ENCODE assay signal across 1 cellular context in the genomic region with DNA sequence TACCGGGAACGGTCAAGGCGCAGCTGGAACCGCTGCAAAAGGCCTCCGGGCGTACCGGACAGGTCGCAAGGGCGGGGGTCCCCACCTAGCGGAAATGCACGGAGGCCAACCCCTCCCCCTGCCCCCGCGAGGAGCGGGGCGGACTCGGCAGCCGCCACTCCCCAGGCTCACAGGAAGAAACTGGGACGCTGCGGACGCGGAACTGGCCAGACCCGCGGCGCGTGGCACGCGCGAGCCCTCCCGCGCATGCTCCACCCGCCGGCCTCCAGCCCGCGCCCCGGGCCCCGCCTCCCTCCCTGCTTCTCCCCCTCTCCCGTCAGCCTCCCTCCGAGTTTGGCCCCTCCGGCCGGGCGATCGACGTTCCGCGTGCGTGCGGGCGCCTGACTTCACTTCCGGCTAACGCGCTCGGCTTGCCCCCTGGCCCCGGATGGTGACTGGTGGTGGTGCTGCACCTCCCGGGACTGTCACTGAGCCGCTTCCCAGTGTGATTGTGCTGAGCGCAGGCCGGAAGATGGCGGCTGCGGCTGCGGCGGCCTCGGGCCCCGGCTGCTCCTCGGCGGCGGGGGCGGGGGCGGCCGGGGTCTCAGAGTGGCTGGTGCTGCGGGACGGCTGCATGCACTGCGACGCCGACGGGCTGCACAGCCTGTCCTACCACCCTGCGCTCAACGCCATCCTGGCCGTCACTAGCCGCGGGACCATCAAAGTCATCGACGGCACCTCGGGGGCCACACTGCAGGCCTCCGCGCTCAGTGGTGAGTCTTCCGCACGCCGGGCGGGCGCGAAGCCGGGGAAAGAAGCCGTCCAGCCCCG.
TF ChIP-seq lines count a peak whose summit lies in the region.

A gene with protein sequence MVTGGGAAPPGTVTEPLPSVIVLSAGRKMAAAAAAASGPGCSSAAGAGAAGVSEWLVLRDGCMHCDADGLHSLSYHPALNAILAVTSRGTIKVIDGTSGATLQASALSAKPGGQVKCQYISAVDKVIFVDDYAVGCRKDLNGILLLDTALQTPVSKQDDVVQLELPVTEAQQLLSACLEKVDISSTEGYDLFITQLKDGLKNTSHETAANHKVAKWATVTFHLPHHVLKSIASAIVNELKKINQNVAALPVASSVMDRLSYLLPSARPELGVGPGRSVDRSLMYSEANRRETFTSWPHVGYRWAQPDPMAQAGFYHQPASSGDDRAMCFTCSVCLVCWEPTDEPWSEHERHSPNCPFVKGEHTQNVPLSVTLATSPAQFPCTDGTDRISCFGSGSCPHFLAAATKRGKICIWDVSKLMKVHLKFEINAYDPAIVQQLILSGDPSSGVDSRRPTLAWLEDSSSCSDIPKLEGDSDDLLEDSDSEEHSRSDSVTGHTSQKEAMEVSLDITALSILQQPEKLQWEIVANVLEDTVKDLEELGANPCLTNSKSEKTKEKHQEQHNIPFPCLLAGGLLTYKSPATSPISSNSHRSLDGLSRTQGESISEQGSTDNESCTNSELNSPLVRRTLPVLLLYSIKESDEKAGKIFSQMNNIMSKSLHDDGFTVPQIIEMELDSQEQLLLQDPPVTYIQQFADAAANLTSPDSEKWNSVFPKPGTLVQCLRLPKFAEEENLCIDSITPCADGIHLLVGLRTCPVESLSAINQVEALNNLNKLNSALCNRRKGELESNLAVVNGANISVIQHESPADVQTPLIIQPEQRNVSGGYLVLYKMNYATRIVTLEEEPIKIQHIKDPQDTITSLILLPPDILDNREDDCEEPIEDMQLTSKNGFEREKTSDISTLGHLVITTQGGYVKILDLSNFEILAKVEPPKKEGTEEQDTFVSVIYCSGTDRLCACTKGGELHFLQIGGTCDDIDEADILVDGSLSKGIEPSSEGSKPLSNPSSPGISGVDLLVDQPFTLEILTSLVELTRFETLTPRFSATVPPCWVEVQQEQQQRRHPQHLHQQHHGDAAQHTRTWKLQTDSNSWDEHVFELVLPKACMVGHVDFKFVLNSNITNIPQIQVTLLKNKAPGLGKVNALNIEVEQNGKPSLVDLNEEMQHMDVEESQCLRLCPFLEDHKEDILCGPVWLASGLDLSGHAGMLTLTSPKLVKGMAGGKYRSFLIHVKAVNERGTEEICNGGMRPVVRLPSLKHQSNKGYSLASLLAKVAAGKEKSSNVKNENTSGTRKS (N-terminal part only) (plus strand): TSS at position 289 of the 810 bp plus-strand sequence. CDS start 139 bp downstream, at position 428.

TF ChIP-seq in K562, 482 proteins besides CTCF, POLR2A, EP300 and RAD21 (continued from another document):
- TF ChIP-seq, protein P1, sequence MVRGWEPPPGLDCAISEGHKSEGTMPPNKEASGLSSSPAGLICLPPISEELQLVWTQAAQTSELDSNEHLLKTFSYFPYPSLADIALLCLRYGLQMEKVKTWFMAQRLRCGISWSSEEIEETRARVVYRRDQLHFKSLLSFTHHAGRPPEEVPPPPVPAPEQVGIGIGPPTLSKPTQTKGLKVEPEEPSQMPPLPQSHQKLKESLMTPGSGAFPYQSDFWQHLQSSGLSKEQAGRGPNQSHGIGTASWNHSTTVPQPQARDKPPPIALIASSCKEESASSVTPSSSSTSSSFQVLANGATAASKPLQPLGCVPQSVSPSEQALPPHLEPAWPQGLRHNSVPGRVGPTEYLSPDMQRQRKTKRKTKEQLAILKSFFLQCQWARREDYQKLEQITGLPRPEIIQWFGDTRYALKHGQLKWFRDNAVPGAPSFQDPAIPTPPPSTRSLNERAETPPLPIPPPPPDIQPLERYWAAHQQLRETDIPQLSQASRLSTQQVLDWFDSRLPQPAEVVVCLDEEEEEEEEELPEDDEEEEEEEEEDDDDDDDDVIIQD (CRISPR knock-in tag; IDR thresholded peaks at IDR 0.05), result no peak
- no peak for TF ChIP-seq CBFB (CRISPR knock-in tag; IDR thresholded peaks at IDR 0.05)
- no peak for TF ChIP-seq DIDO1 (tag; IDR thresholded peaks at IDR 0.05; ENCODE audit: low read depth)
- peak; percentile 45; the same call in 1 of the 2 replicates for TF ChIP-seq BRD4 (IDR thresholded peaks at IDR 0.05)
